ENCODE assay signal across 27 cellular contexts in the genomic region with DNA sequence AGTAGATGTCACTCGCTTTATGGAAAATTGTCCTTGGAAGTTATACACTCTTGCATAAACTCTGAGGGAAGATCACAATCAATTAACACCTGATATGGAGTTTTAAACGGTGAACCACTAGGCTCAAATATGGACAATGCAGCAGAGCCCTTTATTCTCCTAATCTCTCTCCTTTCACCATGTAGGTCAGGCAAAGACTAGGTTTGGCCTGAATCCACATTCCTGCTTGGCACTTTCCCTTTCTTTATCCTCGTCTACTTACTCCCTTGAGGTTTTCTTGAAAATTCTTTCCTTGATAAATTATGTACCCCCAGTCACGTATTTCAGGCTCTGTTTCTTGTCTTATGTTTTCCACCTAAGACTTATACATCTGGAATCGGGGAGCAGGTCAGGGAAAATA.
"Had no signal": no experiment of that assay in that cellular context is flagged by ENCODE, and none has a peak within 500 bp of the region (broad histone marks: within the 10 kb centered on the region; RNA-seq: fewer than 3 reads in every experiment).

No MANE protein-coding gene starts in this region.

- H3K4me3 Mint-ChIP-seq: dendritic cell treated with granulocyte-macrophage colony-stimulating factor and Interleukin-4, amounts not matched to agents 40 ng/mL and 50 ng/mL, for 4 days; endodermal cell; naive thymus-derived CD4-positive, alpha-beta T cell; nephron; stimulated activated naive CD8-positive, alpha-beta T cell treated with anti-CD3 and anti-CD28 coated beads, Interleukin-15, amount 100 ng/mL, for 72 hours; type B pancreatic cell had no signal

- H3K27me3 Mint-ChIP-seq: dendritic cell treated with granulocyte-macrophage colony-stimulating factor and Interleukin-4, amounts not matched to agents 40 ng/mL and 50 ng/mL, for 4 days; naive thymus-derived CD4-positive, alpha-beta T cell; stimulated activated naive CD8-positive, alpha-beta T cell treated with anti-CD3 and anti-CD28 coated beads, Interleukin-15, amount 100 ng/mL, for 72 hours; type B pancreatic cell had no signal

- DNase-seq: colonic mucosa; effector CD8-positive, alpha-beta T cell; endodermal cell; foreskin fibroblast; gastrocnemius medialis; head of caudate nucleus; left cardiac atrium; left lung; mesenchymal stem cell; midbrain; naive thymus-derived CD4-positive, alpha-beta T cell; nucleus accumbens; right cardiac atrium; spleen; stimulated activated CD4-positive, alpha-beta T cell treated with anti-CD3 and anti-CD28 coated beads, Interleukin-1b, Interleukin-23, amount 100 ng/mL, for 48 hours; stimulated activated CD4-positive, alpha-beta T cell treated with anti-CD3 and anti-CD28 coated beads, Interleukin-4, amount 100 ng/mL, for 1 hour; stimulated activated CD8-positive, alpha-beta memory T cell treated with anti-CD3 and anti-CD28 coated beads, Interleukin-4, amount 100 ng/mL, for 48 hours; stimulated activated naive CD4-positive, alpha-beta T cell; stimulated activated naive CD8-positive, alpha-beta T cell treated with anti-CD3 and anti-CD28 coated beads, Interleukin-15, amount 100 ng/mL, for 72 hours had no signal

- H3K27me3 ChIP-seq: colonic mucosa, gastrocnemius medialis, left lung, spleen, suprapubic skin had no signal

- H3K4me1 ChIP-seq: colonic mucosa, gastrocnemius medialis, left lung, prostate gland, spleen, suprapubic skin had no signal

- H3K9me3 Mint-ChIP-seq: endodermal cell, nephron, type B pancreatic cell had no signal

- H3K4me1 Mint-ChIP-seq: naive thymus-derived CD4-positive, alpha-beta T cell; nephron; stimulated activated naive CD8-positive, alpha-beta T cell treated with anti-CD3 and anti-CD28 coated beads, Interleukin-15, amount 100 ng/mL, for 72 hours had no signal

- H3K36me3 Mint-ChIP-seq: naive thymus-derived CD4-positive, alpha-beta T cell; type B pancreatic cell had no signal

- H3K36me3 ChIP-seq: colonic mucosa, gastrocnemius medialis, left lung, prostate gland, spleen, suprapubic skin had no signal

- H3K9me3 ChIP-seq: colonic mucosa, gastrocnemius medialis, left lung, prostate gland, suprapubic skin had no signal

- H3K4me3 ChIP-seq: colonic mucosa, gastrocnemius medialis, left lung, prostate gland, skin epidermis, spleen, suprapubic skin had no signal

- H3K27ac ChIP-seq: colonic mucosa, epithelial cell of prostate, gastrocnemius medialis, left lung, prostate gland, skin epidermis, spleen, suprapubic skin had no signal

- ATAC-seq: esophagus mucosa; gastrocnemius medialis; left cardiac atrium; left lung; naive thymus-derived CD4-positive, alpha-beta T cell; right cardiac atrium; stimulated activated naive CD8-positive, alpha-beta T cell treated with anti-CD3 and anti-CD28 coated beads, Interleukin-15, amount 100 ng/mL, for 72 hours had no signal

- H3K27ac Mint-ChIP-seq: dendritic cell treated with granulocyte-macrophage colony-stimulating factor and Interleukin-4, amounts not matched to agents 40 ng/mL and 50 ng/mL, for 4 days; endodermal cell; naive thymus-derived CD4-positive, alpha-beta T cell; nephron; stimulated activated naive CD8-positive, alpha-beta T cell treated with anti-CD3 and anti-CD28 coated beads, Interleukin-15, amount 100 ng/mL, for 72 hours; type B pancreatic cell had no signal
